ENCODE assay signal across 10 cellular contexts in genomic region chr6:167000759-167001158, GRCh38. TPM values are rescaled to one million over a fixed set of nuclear protein-coding genes. Genes with fewer than 3 reads are reported as not detected.
A peak's percentile ranks its signal among the peaks of the same experiment; 100 is the strongest.
DNase-seq lines count a peak whose midpoint lies in the region; ATAC-seq and TF ChIP-seq lines count a peak whose summit lies in the region.
"Had no signal": no experiment of that assay in that cellular context is flagged by ENCODE, and none has a peak within 500 bp of the region (broad histone marks: within the 10 kb centered on the region; RNA-seq: fewer than 3 reads in every experiment).

No MANE protein-coding gene starts in this region.

- 82% methylated on average over 2 of the region's 2 CpGs for WGBS in esophagus muscularis mucosa

- ATAC-seq in PC-3, result no peak
- no peak for ATAC-seq in stimulated activated effector memory CD8-positive, alpha-beta T cell treated with anti-CD3 and anti-CD28 coated beads, Interleukin-12 subunit alpha, Interleukin-12 subunit beta, amount 100 ng/mL, for 72 hours

- H3K36me3 ChIP-seq in PC-3 (ENCODE audit: low read depth, low read length) (peaks cover 16% of the 10 kb centered on the region; the same call in 1 of the 2 replicates), esophagus muscularis mucosa (peaks cover 0 to 12% (median 3%) of the 10 kb centered on the region in 4 donors)

- no peak for DNase-seq in activated T-cell treated with anti-CD3 and anti-CD28 coated beads, Interleukin-2, amount 50 U/mL, for 24 hours
- no peak for DNase-seq in activated T-cell treated with anti-CD3 and anti-CD28 coated beads, Interleukin-2, amount 50 U/mL, for 48 hours
- DNase-seq in PC-3, result no peak
- DNase-seq in esophagus muscularis mucosa (ENCODE audit: extremely low spot score), result peak; percentile 31
- no peak for DNase-seq in stimulated activated effector memory CD8-positive, alpha-beta T cell treated with anti-CD3 and anti-CD28 coated beads, Interleukin-12 subunit alpha, Interleukin-12 subunit beta, amount 100 ng/mL, for 72 hours (ENCODE audit: low spot score in 2 of 2)
- DNase-seq in NCI-H82 (lab: John Stamatoyannopoulos, UW), result no peak
- no peak for DNase-seq in MV-4-11 (lab: John Stamatoyannopoulos, UW)
- DNase-seq in cerebellum (ENCODE audit: low spot score), result no peak
- DNase-seq: effector CD8-positive, alpha-beta T cell; NCI-H226 had no signal

- no peak overlapping the region for H2AFZ ChIP-seq in PC-3 (ENCODE audit: low read length)

- peak overlapping the region; percentile 88 for H3K4me3 Mint-ChIP-seq in activated T-cell treated with anti-CD3 and anti-CD28 coated beads, Interleukin-2, amount 50 U/mL, for 24 hours
- H3K4me3 Mint-ChIP-seq in stimulated activated effector memory CD8-positive, alpha-beta T cell treated with anti-CD3 and anti-CD28 coated beads, Interleukin-12 subunit alpha, Interleukin-12 subunit beta, amount 100 ng/mL, for 72 hours, result peak overlapping the region; percentile 66

- no peaks in the 10 kb centered on the region for H3K9me2 ChIP-seq in PC-3 (replicated peaks; ENCODE audit: low read length)

- no peak for TF ChIP-seq EP300 in esophagus muscularis mucosa (IDR thresholded peaks at IDR 0.05)

- H3K4me1 Mint-ChIP-seq in activated T-cell treated with anti-CD3 and anti-CD28 coated beads, Interleukin-2, amount 50 U/mL, for 24 hours (ENCODE audit: low read depth), result peaks cover 31% of the 10 kb centered on the region
- H3K4me1 Mint-ChIP-seq in stimulated activated effector memory CD8-positive, alpha-beta T cell treated with anti-CD3 and anti-CD28 coated beads, Interleukin-12 subunit alpha, Interleukin-12 subunit beta, amount 100 ng/mL, for 72 hours, result peaks cover 29% of the 10 kb centered on the region

- no TSS peak for BruUV-seq in PC-3 (replicated peaks; lab: Mats Ljungman, UMichigan)

- H3F3A ChIP-seq in PC-3 (ENCODE audit: low read length, unreplicated experiment), result no peaks in the 10 kb centered on the region

- H3K27ac ChIP-seq in PC-3 (ENCODE audit: low read length) (no peak overlapping the region), esophagus muscularis mucosa (replicated peaks in 1 of 4) (no peak overlapping the region)

- no peaks in the 10 kb centered on the region for H3K9me3 Mint-ChIP-seq in activated T-cell treated with anti-CD3 and anti-CD28 coated beads, Interleukin-2, amount 50 U/mL, for 24 hours
- no peaks in the 10 kb centered on the region for H3K9me3 Mint-ChIP-seq in stimulated activated effector memory CD8-positive, alpha-beta T cell treated with anti-CD3 and anti-CD28 coated beads, Interleukin-12 subunit alpha, Interleukin-12 subunit beta, amount 100 ng/mL, for 72 hours

- peaks cover 64% of the 10 kb centered on the region for H3K36me3 Mint-ChIP-seq in activated T-cell treated with anti-CD3 and anti-CD28 coated beads, Interleukin-2, amount 50 U/mL, for 24 hours (ENCODE audit: low read depth)
- H3K36me3 Mint-ChIP-seq in stimulated activated effector memory CD8-positive, alpha-beta T cell treated with anti-CD3 and anti-CD28 coated beads, Interleukin-12 subunit alpha, Interleukin-12 subunit beta, amount 100 ng/mL, for 72 hours, result peaks cover 29% of the 10 kb centered on the region

- H3K4me2 ChIP-seq in PC-3 (ENCODE audit: low read length), result peak overlapping the region; percentile 92

- intact Hi-C loops in PC-3 (cut with micrococcal nuclease), result no loop called here
- intact Hi-C loops in esophagus muscularis mucosa (cut with DNase I), result no loop called here

- peak overlapping the region; percentile 15 for H3K27ac Mint-ChIP-seq in activated T-cell treated with anti-CD3 and anti-CD28 coated beads, Interleukin-2, amount 50 U/mL, for 24 hours
- peak overlapping the region; percentile 0 for H3K27ac Mint-ChIP-seq in stimulated activated effector memory CD8-positive, alpha-beta T cell treated with anti-CD3 and anti-CD28 coated beads, Interleukin-12 subunit alpha, Interleukin-12 subunit beta, amount 100 ng/mL, for 72 hours

- TF ChIP-seq CTCF in PC-3 (conservative IDR thresholded peaks at IDR 0.05; ENCODE audit: low read depth, low read length) (no peak), esophagus muscularis mucosa (IDR thresholded peaks at IDR 0.05) (no peak)

- CTCF ChIA-PET in PC-3 (lab: Charles Lee), result no interaction called here

- H3K9me3 ChIP-seq in PC-3 (ENCODE audit: low read length), result no peaks in the 10 kb centered on the region
- H3K9me3 ChIP-seq in esophagus muscularis mucosa, result no peaks in the 10 kb centered on the region

- H3K4me3 ChIP-seq in PC-3 (ENCODE audit: low read length) (peak overlapping the region; percentile 93), esophagus muscularis mucosa (no peak overlapping the region)

- H3K4me1 ChIP-seq in PC-3 (ENCODE audit: insufficient read depth, low read length) (peaks cover 7% of the 10 kb centered on the region; the same call in 1 of the 2 replicates), esophagus muscularis mucosa (peaks cover 8 to 47% (median 42%) of the 10 kb centered on the region in 4 donors)

- H3K79me2 ChIP-seq in PC-3 (ENCODE audit: low read length), result peaks cover 71% of the 10 kb centered on the region

- TF ChIP-seq POLR2A in esophagus muscularis mucosa (IDR thresholded peaks at IDR 0.05; ENCODE audit: low read depth), result no peak

- H3K27me3 ChIP-seq in PC-3 (ENCODE audit: low read length) (no peaks in the 10 kb centered on the region), esophagus muscularis mucosa (no peaks in the 10 kb centered on the region)

- no peak overlapping the region for H3K9ac ChIP-seq in PC-3 (ENCODE audit: low read length)

- H4K20me1 ChIP-seq in PC-3 (ENCODE audit: low read length), result no peaks in the 10 kb centered on the region

- POLR2A ChIA-PET in PC-3 (lab: Charles Lee; ENCODE audit: unreplicated experiment), result no interaction called here

- H3K27me3 Mint-ChIP-seq in activated T-cell treated with anti-CD3 and anti-CD28 coated beads, Interleukin-2, amount 50 U/mL, for 24 hours, result no peaks in the 10 kb centered on the region

RNA-seq across cellular contexts. Expression of gene CEP43, which starts 1.6 kb away (rescaled TPM):
- total RNA-seq in PC-3 (2014; rRNA removed), result 11.8 and 15.2 TPM in 2 replicates
- 10 to 100 TPM in 1 of 4 donors, 1 to 10 TPM in 3; 6.6 to 18.0 (median 8.3) TPM for total RNA-seq in esophagus muscularis mucosa
- total RNA-seq in cerebellum, result 36.0 TPM

RNA-seq across cellular contexts. Expression of gene RNASET2, which starts 44.4 kb away (rescaled TPM):
- total RNA-seq in PC-3 (2014; rRNA removed), result 51.8 and 77.4 TPM in 2 replicates
- total RNA-seq in esophagus muscularis mucosa, result 10 to 100 TPM; 24.1 to 54.5 (median 30.4) TPM
- 15.4 TPM for total RNA-seq in cerebellum
